10 cellular contexts compared by ENCODE assay signal in the genomic region with DNA sequence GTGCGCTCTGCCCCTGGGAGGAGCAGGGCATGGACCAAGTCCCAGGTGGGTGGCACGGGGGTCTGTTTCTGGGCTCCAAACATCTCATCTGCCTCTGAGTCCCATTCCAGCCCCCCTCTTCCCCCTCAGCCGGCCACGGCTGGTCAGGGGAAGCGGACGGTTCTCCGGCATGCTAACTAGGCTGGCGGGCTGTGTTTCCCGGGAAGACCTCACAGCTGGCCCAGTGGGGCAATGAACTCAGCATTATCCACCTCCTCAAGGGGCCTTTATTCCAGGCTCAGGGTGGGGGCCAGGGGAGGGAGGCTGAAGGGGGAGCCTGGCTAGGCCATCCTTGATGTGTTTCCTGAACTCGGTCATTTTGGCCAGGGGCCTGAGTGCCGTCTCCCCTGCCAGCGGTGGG. TPM values are rescaled to one million over a fixed set of nuclear protein-coding genes. Genes with fewer than 3 reads are reported as not detected.
DNase-seq lines count a peak whose midpoint lies in the region; ATAC-seq, FAIRE-seq and TF ChIP-seq lines count a peak whose summit lies in the region.
"Had no signal": no experiment of that assay in that cellular context is flagged by ENCODE, and none has a peak within 500 bp of the region (broad histone marks: within the 10 kb centered on the region; RNA-seq: fewer than 3 reads in every experiment).

No MANE protein-coding gene starts in this region.

- peaks cover 31% of the 10 kb centered on the region for H4K20me1 ChIP-seq in HepG2 (ENCODE audit: insufficient read depth, low read length)

- H3K9me3 ChIP-seq in HepG2 (ENCODE audit: low read length): no peaks in the 10 kb centered on the region
- no peaks in the 10 kb centered on the region for H3K9me3 ChIP-seq in skeletal muscle satellite cell (replicated peaks; ENCODE audit: low read length)

- FAIRE-seq in HepG2 (lab: Jason Lieb, UNC): no peak
- FAIRE-seq: urothelium cell line had no signal

- H3K9ac ChIP-seq in HepG2 (ENCODE audit: insufficient read depth, low read depth, low read length) (no peak overlapping the region), skeletal muscle satellite cell (ENCODE audit: low read depth, low read length) (peak overlapping the region; percentile 51)

- peaks cover 61% of the 10 kb centered on the region for H3K79me2 ChIP-seq in HepG2 (ENCODE audit: insufficient read depth, low read length)

- H3K27me3 ChIP-seq in H7 (ENCODE audit: control insufficient read depth, insufficient read depth, low read length) (no peaks in the 10 kb centered on the region), HepG2 (ENCODE audit: control insufficient read depth in 1 of 2, insufficient read depth in 2 of 2, low read length in 2 of 2) (no peaks in the 10 kb centered on the region), skeletal muscle satellite cell (ENCODE audit: control insufficient read depth, insufficient read depth, low read length) (no peaks in the 10 kb centered on the region)

- TF ChIP-seq CTCF in coronary artery (IDR thresholded peaks at IDR 0.05): no peak
- TF ChIP-seq CTCF in HepG2 (CRISPR knock-in tag; IDR thresholded peaks at IDR 0.05): no peak

- CTCF ChIA-PET in HepG2 (lab: Yijun Ruan, JAX; ENCODE audit: low intra/inter-chr PET ratio, low total read pairs): no interaction called here

- no TSS peak for BruUV-seq in HepG2 (replicated peaks; lab: Mats Ljungman, UMichigan)

- H2AFZ ChIP-seq in HepG2 (ENCODE audit: low read length): no peak overlapping the region

- ATAC-seq in HepG2 (no peak), GM19455 (IDR thresholded peaks at IDR 0.05; ENCODE audit: unreplicated experiment) (no peak)

- TF ChIP-seq RAD21 in HepG2 (CRISPR knock-in tag; IDR thresholded peaks at IDR 0.05): no peak

- POLR2A ChIA-PET in HepG2 (lab: Yijun Ruan, JAX): interaction anchor here (4.3 to 16.0 kb wide), 3 partner anchors 7 to 24 kb away, joined by 19 to 827 read pairs (median 157); a partner anchor contains a TSS

- peaks cover 100% of the 10 kb centered on the region for H3K4me1 ChIP-seq in HepG2 (ENCODE audit: insufficient read depth, low read length)
- H3K4me1 ChIP-seq in skeletal muscle satellite cell (ENCODE audit: control insufficient read depth, insufficient read depth, low read length): peaks cover 95% of the 10 kb centered on the region

- H3K4me2 ChIP-seq in HepG2 (ENCODE audit: low read depth, low read length) (no peak overlapping the region), skeletal muscle satellite cell (ENCODE audit: low read length) (peak overlapping the region; percentile 76)

- in situ Hi-C loops in HepG2 (cut with HindIII; ENCODE audit: extremely low pct_ligation_motif_present, low pct_unique_long_range_greater_than_20kb): no loop called here

- TF ChIP-seq EP300 in HepG2 (IDR thresholded peaks at IDR 0.05; ENCODE audit: low read depth in 2 of 2, low read length in 2 of 2): no peak
- TF ChIP-seq EP300 in HepG2 (CRISPR knock-in tag; IDR thresholded peaks at IDR 0.05; ENCODE audit: borderline replicate concordance): no peak

- H3K36me3 ChIP-seq in H7 (replicated peaks; ENCODE audit: control insufficient read depth, insufficient read depth, low read length) (peaks cover 14% of the 10 kb centered on the region), HepG2 (replicated peaks in 1 of 2; ENCODE audit: control insufficient read depth in 1 of 2, insufficient read depth in 2 of 2, low read length in 2 of 2) (peaks cover 12 to 25% of the 10 kb centered on the region in 2 experiments), skeletal muscle satellite cell (ENCODE audit: insufficient read depth, low read length) (peaks cover 39% of the 10 kb centered on the region)

- intact Hi-C loops in HepG2 (cut with micrococcal nuclease; ENCODE audit: unreplicated experiment): no loop called here

- peak; percentile 91 for DNase-seq in H7
- DNase-seq in coronary artery (ENCODE audit: low spot score): no peak
- no peak for DNase-seq in HepG2 (ENCODE audit: low spot score)
- no peak for DNase-seq in GDM1 (lab: John Stamatoyannopoulos, UW)
- DNase-seq in DMS 273 treated with DMSO at 0.1 percent for 48 hours (lab: John Stamatoyannopoulos, UW): no peak
- DNase-seq in NCI-H1930 (lab: John Stamatoyannopoulos, UW): no peak
- DNase-seq: DMS79 treated with DMSO at 0.1 percent for 48 hours had no signal

- H3K4me3 ChIP-seq in H7 (ENCODE audit: insufficient read depth, low read depth, low read length) (no peak overlapping the region; the same call in 1 of the 2 replicates), coronary artery (peak overlapping the region; percentile 63), HepG2 (replicated peaks in 1 of 3; ENCODE audit: insufficient read depth in 1 of 3, low read depth in 2 of 3, low read length in 3 of 3) (no peak overlapping the region), skeletal muscle satellite cell (ENCODE audit: low read length) (peak overlapping the region; percentile 52)

- 93% methylated on average over 12 of the region's 12 CpGs for WGBS in HepG2 (ENCODE audit: low lambda C conversion rate)

- TF ChIP-seq POLR2A in HepG2 (IDR thresholded peaks at IDR 0.05; ENCODE audit: insufficient read depth in 1 of 2, low read depth in 2 of 2, low read length in 2 of 2): no peak

- H3K27ac ChIP-seq in coronary artery (peak overlapping the region; percentile 90 to 99), HepG2 (ENCODE audit: extremely low read length, insufficient read depth, low read length) (no peak overlapping the region)

RNA-seq across cellular contexts. Expression of a gene that starts 7.7 kb away (rescaled TPM):
- total RNA-seq in H7 (2014; rRNA removed; shearing (Covaris generic)): 17.3 and 23.9 TPM in 2 replicates
- 14.7 and 16.5 TPM in 2 replicates for total RNA-seq in HepG2 (2016; rRNA removed; fragmentation: Illumina TruSeq; extraction: Trizol)
- 7.0 and 7.1 TPM in 2 replicates for total RNA-seq in HepG2 (2016; cell fraction: cytosol; rRNA removed; fragmentation: Illumina TruSeq; extraction: Trizol; ENCODE audit: low read depth)
- 12.6 and 13.0 TPM in 2 replicates for total RNA-seq in HepG2 (2016; cell fraction: insoluble cytoplasmic fraction; rRNA removed; fragmentation: Illumina TruSeq; extraction: Trizol)
- 9.7 and 10.2 TPM in 2 replicates for total RNA-seq in HepG2 (2016; cell fraction: membrane; rRNA removed; fragmentation: Illumina TruSeq; extraction: Trizol)
- total RNA-seq in HepG2 (2016; cell fraction: nucleus; rRNA removed; fragmentation: Illumina TruSeq; extraction: Trizol): 47.7 and 58.7 TPM in 2 replicates
- 30.8 and 33.6 TPM in 2 replicates for polyA plus RNA-seq in HepG2 (2011; rRNA removed)
- 30.4 and 39.0 TPM in 2 replicates for polyA plus RNA-seq in HepG2 (2011; cell fraction: cytosol; rRNA removed)
- 188 and 243 TPM in 2 replicates for polyA plus RNA-seq in HepG2 (2011; cell fraction: nucleus; rRNA removed)
- 92.4 and 98.3 TPM in 2 replicates for polyA plus RNA-seq in HepG2 (2012)
- 2.5 TPM in 2 replicates for polyA plus RNA-seq in HepG2 (2016; cell fraction: cytosol; fragmentation: Illumina TruSeq; extraction: Trizol; ENCODE audit: low read depth)
- 11.6 and 18.1 TPM in 2 replicates for polyA plus RNA-seq in HepG2 (2016; cell fraction: insoluble cytoplasmic fraction; fragmentation: Illumina TruSeq; extraction: Trizol; ENCODE audit: low read depth)
- 4.9 TPM in 2 replicates for polyA plus RNA-seq in HepG2 (2016; cell fraction: membrane; fragmentation: Illumina TruSeq; extraction: Trizol; ENCODE audit: low read depth)
- polyA plus RNA-seq in HepG2 (2016; cell fraction: nucleus; fragmentation: Illumina TruSeq; extraction: Trizol; ENCODE audit: insufficient read depth, low read depth): 95.2 and 99.3 TPM in 2 replicates
- 6.6 and 218 TPM in 2 replicates for polyA minus RNA-seq in HepG2 (2011; rRNA and poly(A)+ RNA removed; ENCODE audit: low replicate concordance)
- 92.2 and 104 TPM in 2 replicates for polyA minus RNA-seq in HepG2 (2011; cell fraction: cytosol; rRNA and poly(A)+ RNA removed)
- polyA minus RNA-seq in HepG2 (2011; cell fraction: nucleus; rRNA and poly(A)+ RNA removed): 85.0 and 102 TPM in 2 replicates
- 237 and 303 TPM in 2 replicates for total RNA-seq in skeletal muscle satellite cell (2012; rRNA removed)

RNA-seq across cellular contexts. Expression of a gene that starts 11.5 kb away (rescaled TPM):
- not detected in 2 replicates for total RNA-seq in H7 (2014; rRNA removed; shearing (Covaris generic))
- not detected in 2 replicates for total RNA-seq in HepG2 (2016; rRNA removed; fragmentation: Illumina TruSeq; extraction: Trizol)
- not detected in 2 replicates for total RNA-seq in HepG2 (2016; cell fraction: cytosol; rRNA removed; fragmentation: Illumina TruSeq; extraction: Trizol; ENCODE audit: low read depth)
- not detected in 2 replicates for total RNA-seq in HepG2 (2016; cell fraction: insoluble cytoplasmic fraction; rRNA removed; fragmentation: Illumina TruSeq; extraction: Trizol)
- not detected in 2 replicates for total RNA-seq in HepG2 (2016; cell fraction: membrane; rRNA removed; fragmentation: Illumina TruSeq; extraction: Trizol)
- not detected in 2 replicates for total RNA-seq in HepG2 (2016; cell fraction: nucleus; rRNA removed; fragmentation: Illumina TruSeq; extraction: Trizol)
- polyA plus RNA-seq in HepG2 (2011; rRNA removed): 0.20 TPM in 1 of 2 replicates, not detected in the other
- not detected in 2 replicates for polyA plus RNA-seq in HepG2 (2011; cell fraction: cytosol; rRNA removed)
- polyA plus RNA-seq in HepG2 (2011; cell fraction: nucleus; rRNA removed): not detected in 2 replicates
- polyA plus RNA-seq in HepG2 (2012): not detected in 2 replicates
- not detected in 2 replicates for polyA plus RNA-seq in HepG2 (2016; cell fraction: cytosol; fragmentation: Illumina TruSeq; extraction: Trizol; ENCODE audit: low read depth)
- polyA plus RNA-seq in HepG2 (2016; cell fraction: insoluble cytoplasmic fraction; fragmentation: Illumina TruSeq; extraction: Trizol; ENCODE audit: low read depth): not detected in 2 replicates
- polyA plus RNA-seq in HepG2 (2016; cell fraction: membrane; fragmentation: Illumina TruSeq; extraction: Trizol; ENCODE audit: low read depth): not detected in 2 replicates
- polyA plus RNA-seq in HepG2 (2016; cell fraction: nucleus; fragmentation: Illumina TruSeq; extraction: Trizol; ENCODE audit: insufficient read depth, low read depth): not detected in 2 replicates
- polyA minus RNA-seq in HepG2 (2011; rRNA and poly(A)+ RNA removed; ENCODE audit: low replicate concordance): not detected in 2 replicates
- polyA minus RNA-seq in HepG2 (2011; cell fraction: cytosol; rRNA and poly(A)+ RNA removed): not detected in 2 replicates
- not detected in 2 replicates for polyA minus RNA-seq in HepG2 (2011; cell fraction: nucleus; rRNA and poly(A)+ RNA removed)
- total RNA-seq in skeletal muscle satellite cell (2012; rRNA removed): not detected in 2 replicates

RNA-seq across cellular contexts. Expression of a gene that starts 24.8 kb away (rescaled TPM):
- 43.5 and 51.5 TPM in 2 replicates for total RNA-seq in H7 (2014; rRNA removed; shearing (Covaris generic))
- total RNA-seq in HepG2 (2016; rRNA removed; fragmentation: Illumina TruSeq; extraction: Trizol): 19.4 and 28.0 TPM in 2 replicates
- 6.8 and 8.2 TPM in 2 replicates for total RNA-seq in HepG2 (2016; cell fraction: cytosol; rRNA removed; fragmentation: Illumina TruSeq; extraction: Trizol; ENCODE audit: low read depth)
- total RNA-seq in HepG2 (2016; cell fraction: insoluble cytoplasmic fraction; rRNA removed; fragmentation: Illumina TruSeq; extraction: Trizol): 16.5 and 28.8 TPM in 2 replicates
- total RNA-seq in HepG2 (2016; cell fraction: membrane; rRNA removed; fragmentation: Illumina TruSeq; extraction: Trizol): 12.1 and 12.8 TPM in 2 replicates
- 25.5 and 33.3 TPM in 2 replicates for total RNA-seq in HepG2 (2016; cell fraction: nucleus; rRNA removed; fragmentation: Illumina TruSeq; extraction: Trizol)
- 62.2 and 68.7 TPM in 2 replicates for polyA plus RNA-seq in HepG2 (2011; rRNA removed)
- polyA plus RNA-seq in HepG2 (2011; cell fraction: cytosol; rRNA removed): 28.2 and 38.4 TPM in 2 replicates
- 203 and 258 TPM in 2 replicates for polyA plus RNA-seq in HepG2 (2011; cell fraction: nucleus; rRNA removed)
- polyA plus RNA-seq in HepG2 (2012): 33.9 and 37.3 TPM in 2 replicates
- polyA plus RNA-seq in HepG2 (2016; cell fraction: cytosol; fragmentation: Illumina TruSeq; extraction: Trizol; ENCODE audit: low read depth): 3.4 and 3.9 TPM in 2 replicates
- 16.5 and 19.0 TPM in 2 replicates for polyA plus RNA-seq in HepG2 (2016; cell fraction: insoluble cytoplasmic fraction; fragmentation: Illumina TruSeq; extraction: Trizol; ENCODE audit: low read depth)
- 8.0 and 8.1 TPM in 2 replicates for polyA plus RNA-seq in HepG2 (2016; cell fraction: membrane; fragmentation: Illumina TruSeq; extraction: Trizol; ENCODE audit: low read depth)
- 87.2 and 88.4 TPM in 2 replicates for polyA plus RNA-seq in HepG2 (2016; cell fraction: nucleus; fragmentation: Illumina TruSeq; extraction: Trizol; ENCODE audit: insufficient read depth, low read depth)
- polyA minus RNA-seq in HepG2 (2011; rRNA and poly(A)+ RNA removed; ENCODE audit: low replicate concordance): 65.8 and 169 TPM in 2 replicates
- 16.4 and 22.5 TPM in 2 replicates for polyA minus RNA-seq in HepG2 (2011; cell fraction: cytosol; rRNA and poly(A)+ RNA removed)
- polyA minus RNA-seq in HepG2 (2011; cell fraction: nucleus; rRNA and poly(A)+ RNA removed): 34.6 and 43.3 TPM in 2 replicates
- total RNA-seq in skeletal muscle satellite cell (2012; rRNA removed): 91.5 and 92.8 TPM in 2 replicates

RNA-seq across cellular contexts. Expression of a gene that starts 47.0 kb away (rescaled TPM):
- 19.0 and 20.8 TPM in 2 replicates for total RNA-seq in H7 (2014; rRNA removed; shearing (Covaris generic))
- 11.0 and 11.7 TPM in 2 replicates for total RNA-seq in HepG2 (2016; rRNA removed; fragmentation: Illumina TruSeq; extraction: Trizol)
- total RNA-seq in HepG2 (2016; cell fraction: cytosol; rRNA removed; fragmentation: Illumina TruSeq; extraction: Trizol; ENCODE audit: low read depth): 3.0 and 3.6 TPM in 2 replicates
- 11.0 and 11.7 TPM in 2 replicates for total RNA-seq in HepG2 (2016; cell fraction: insoluble cytoplasmic fraction; rRNA removed; fragmentation: Illumina TruSeq; extraction: Trizol)
- 6.6 and 6.9 TPM in 2 replicates for total RNA-seq in HepG2 (2016; cell fraction: membrane; rRNA removed; fragmentation: Illumina TruSeq; extraction: Trizol)
- total RNA-seq in HepG2 (2016; cell fraction: nucleus; rRNA removed; fragmentation: Illumina TruSeq; extraction: Trizol): 5.9 and 6.3 TPM in 2 replicates
- polyA plus RNA-seq in HepG2 (2011; rRNA removed): 12.9 and 17.5 TPM in 2 replicates
- 11.8 and 13.8 TPM in 2 replicates for polyA plus RNA-seq in HepG2 (2011; cell fraction: cytosol; rRNA removed)
- polyA plus RNA-seq in HepG2 (2011; cell fraction: nucleus; rRNA removed): 15.3 and 15.9 TPM in 2 replicates
- 8.1 and 11.0 TPM in 2 replicates for polyA plus RNA-seq in HepG2 (2012)
- polyA plus RNA-seq in HepG2 (2016; cell fraction: cytosol; fragmentation: Illumina TruSeq; extraction: Trizol; ENCODE audit: low read depth): 1.9 and 2.1 TPM in 2 replicates
- 11.1 and 11.2 TPM in 2 replicates for polyA plus RNA-seq in HepG2 (2016; cell fraction: insoluble cytoplasmic fraction; fragmentation: Illumina TruSeq; extraction: Trizol; ENCODE audit: low read depth)
- polyA plus RNA-seq in HepG2 (2016; cell fraction: membrane; fragmentation: Illumina TruSeq; extraction: Trizol; ENCODE audit: low read depth): 4.3 and 4.7 TPM in 2 replicates
- 14.2 and 14.8 TPM in 2 replicates for polyA plus RNA-seq in HepG2 (2016; cell fraction: nucleus; fragmentation: Illumina TruSeq; extraction: Trizol; ENCODE audit: insufficient read depth, low read depth)
- polyA minus RNA-seq in HepG2 (2011; rRNA and poly(A)+ RNA removed; ENCODE audit: low replicate concordance): 19.1 and 23.7 TPM in 2 replicates
- polyA minus RNA-seq in HepG2 (2011; cell fraction: cytosol; rRNA and poly(A)+ RNA removed): 9.8 and 9.9 TPM in 2 replicates
- polyA minus RNA-seq in HepG2 (2011; cell fraction: nucleus; rRNA and poly(A)+ RNA removed): 5.2 and 7.7 TPM in 2 replicates
- total RNA-seq in skeletal muscle satellite cell (2012; rRNA removed): 41.9 and 50.2 TPM in 2 replicates

RNA-seq across cellular contexts. Expression of a gene that starts 57.3 kb away (rescaled TPM):
- total RNA-seq in H7 (2014; rRNA removed; shearing (Covaris generic)): 22.6 and 30.6 TPM in 2 replicates
- 8.3 and 12.9 TPM in 2 replicates for total RNA-seq in HepG2 (2016; rRNA removed; fragmentation: Illumina TruSeq; extraction: Trizol)
- 1.1 and 1.5 TPM in 2 replicates for total RNA-seq in HepG2 (2016; cell fraction: cytosol; rRNA removed; fragmentation: Illumina TruSeq; extraction: Trizol; ENCODE audit: low read depth)
- total RNA-seq in HepG2 (2016; cell fraction: insoluble cytoplasmic fraction; rRNA removed; fragmentation: Illumina TruSeq; extraction: Trizol): 8.4 and 12.6 TPM in 2 replicates
- total RNA-seq in HepG2 (2016; cell fraction: membrane; rRNA removed; fragmentation: Illumina TruSeq; extraction: Trizol): 3.9 and 4.4 TPM in 2 replicates
- total RNA-seq in HepG2 (2016; cell fraction: nucleus; rRNA removed; fragmentation: Illumina TruSeq; extraction: Trizol): 18.4 and 20.1 TPM in 2 replicates
- polyA plus RNA-seq in HepG2 (2011; rRNA removed): 7.4 and 11.4 TPM in 2 replicates
- polyA plus RNA-seq in HepG2 (2011; cell fraction: cytosol; rRNA removed): 4.1 and 4.8 TPM in 2 replicates
- 14.3 and 15.1 TPM in 2 replicates for polyA plus RNA-seq in HepG2 (2011; cell fraction: nucleus; rRNA removed)
- polyA plus RNA-seq in HepG2 (2012): 4.5 and 6.4 TPM in 2 replicates
- polyA plus RNA-seq in HepG2 (2016; cell fraction: cytosol; fragmentation: Illumina TruSeq; extraction: Trizol; ENCODE audit: low read depth): 0.51 and 0.62 TPM in 2 replicates
- 5.7 and 6.0 TPM in 2 replicates for polyA plus RNA-seq in HepG2 (2016; cell fraction: insoluble cytoplasmic fraction; fragmentation: Illumina TruSeq; extraction: Trizol; ENCODE audit: low read depth)
- 1.6 and 1.9 TPM in 2 replicates for polyA plus RNA-seq in HepG2 (2016; cell fraction: membrane; fragmentation: Illumina TruSeq; extraction: Trizol; ENCODE audit: low read depth)
- 24.7 and 25.8 TPM in 2 replicates for polyA plus RNA-seq in HepG2 (2016; cell fraction: nucleus; fragmentation: Illumina TruSeq; extraction: Trizol; ENCODE audit: insufficient read depth, low read depth)
- polyA minus RNA-seq in HepG2 (2011; rRNA and poly(A)+ RNA removed; ENCODE audit: low replicate concordance): 11.6 and 44.1 TPM in 2 replicates
- 3.4 and 5.6 TPM in 2 replicates for polyA minus RNA-seq in HepG2 (2011; cell fraction: cytosol; rRNA and poly(A)+ RNA removed)
- 11.1 and 11.2 TPM in 2 replicates for polyA minus RNA-seq in HepG2 (2011; cell fraction: nucleus; rRNA and poly(A)+ RNA removed)
- total RNA-seq in skeletal muscle satellite cell (2012; rRNA removed): 9.4 and 9.8 TPM in 2 replicates

Comparison
In these comparisons a context has a peak if more than half of its experiments do, and no peak if none do; other contexts are left out.
1. H3K4me3 ChIP-seq: peak in coronary artery (single experiment) and skeletal muscle satellite cell (single experiment); none in H7 (single experiment) and HepG2 (0 of 3).